In the genomic region with DNA sequence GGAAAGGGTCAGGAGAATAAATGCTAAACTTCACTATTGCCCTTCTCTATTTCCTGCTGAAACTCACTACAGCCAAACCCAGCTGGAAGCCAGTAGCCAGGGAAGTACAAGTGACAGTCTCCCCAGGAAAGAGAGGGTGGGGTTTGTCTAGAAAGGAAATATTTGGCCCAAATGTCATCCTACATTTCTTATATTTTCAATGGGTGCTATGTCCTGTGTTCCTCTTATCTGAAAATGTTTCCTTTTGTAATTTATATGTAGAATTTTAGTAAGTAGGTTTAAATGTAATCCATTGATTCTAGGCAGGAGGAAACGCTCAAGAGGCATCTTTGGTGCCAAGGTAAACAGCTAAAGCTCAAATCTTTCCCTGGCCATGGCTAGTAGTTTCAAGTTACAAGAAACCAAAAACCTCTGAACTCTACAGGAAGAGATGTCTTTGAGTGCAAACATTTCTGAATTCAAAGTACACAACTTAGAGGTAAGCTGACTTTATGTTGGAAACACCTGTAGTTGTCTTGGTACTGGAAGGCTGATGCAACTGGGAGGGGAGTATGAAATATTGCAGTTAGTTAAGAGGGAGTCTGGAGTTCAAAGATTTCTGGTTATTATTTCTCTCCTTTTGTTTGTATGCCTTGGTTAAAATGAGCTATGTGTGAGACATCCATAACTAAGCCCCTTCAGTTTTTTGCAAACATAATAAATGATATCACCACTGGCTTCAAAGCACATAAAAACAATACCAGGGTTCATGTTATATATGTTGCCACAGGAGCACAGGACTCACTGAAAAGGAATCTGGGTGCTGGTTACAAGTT, we compare ENCODE assay signal across 1 cellular context.
A peak's percentile ranks its signal among the peaks of the same experiment; 100 is the strongest.
TF ChIP-seq lines count a peak whose summit lies in the region.

No MANE protein-coding gene starts in this region.

TF ChIP-seq in HepG2, 621 proteins besides CTCF, POLR2A, EP300 and RAD21 (continued from another document and continues in another):
- TF ChIP-seq ZNF792 (CRISPR knock-in tag; IDR thresholded peaks at IDR 0.05), result 0 out of 2 replicates have a peak, but pooled peaks have one; percentile 42
- no peak for TF ChIP-seq ZNF44 (CRISPR knock-in tag; IDR thresholded peaks at IDR 0.05)
- no peak for TF ChIP-seq ZNF326 (CRISPR knock-in tag; IDR thresholded peaks at IDR 0.05; ENCODE audit: borderline replicate concordance)
- TF ChIP-seq, protein P1, sequence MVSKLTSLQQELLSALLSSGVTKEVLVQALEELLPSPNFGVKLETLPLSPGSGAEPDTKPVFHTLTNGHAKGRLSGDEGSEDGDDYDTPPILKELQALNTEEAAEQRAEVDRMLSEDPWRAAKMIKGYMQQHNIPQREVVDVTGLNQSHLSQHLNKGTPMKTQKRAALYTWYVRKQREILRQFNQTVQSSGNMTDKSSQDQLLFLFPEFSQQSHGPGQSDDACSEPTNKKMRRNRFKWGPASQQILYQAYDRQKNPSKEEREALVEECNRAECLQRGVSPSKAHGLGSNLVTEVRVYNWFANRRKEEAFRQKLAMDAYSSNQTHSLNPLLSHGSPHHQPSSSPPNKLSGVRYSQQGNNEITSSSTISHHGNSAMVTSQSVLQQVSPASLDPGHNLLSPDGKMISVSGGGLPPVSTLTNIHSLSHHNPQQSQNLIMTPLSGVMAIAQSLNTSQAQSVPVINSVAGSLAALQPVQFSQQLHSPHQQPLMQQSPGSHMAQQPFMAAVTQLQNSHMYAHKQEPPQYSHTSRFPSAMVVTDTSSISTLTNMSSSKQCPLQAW (CRISPR knock-in tag; IDR thresholded peaks at IDR 0.05), result no peak
- TF ChIP-seq ZNF484 (CRISPR knock-in tag; IDR thresholded peaks at IDR 0.05; ENCODE audit: borderline replicate concordance, low read depth), result no peak
- no peak for TF ChIP-seq ZNF333 (CRISPR knock-in tag; IDR thresholded peaks at IDR 0.05; ENCODE audit: borderline replicate concordance)
- no peak for TF ChIP-seq ZMYM3 (CRISPR knock-in tag; IDR thresholded peaks at IDR 0.05)
- TF ChIP-seq ZNF441 (CRISPR knock-in tag; IDR thresholded peaks at IDR 0.05; ENCODE audit: borderline replicate concordance), result 0 out of 2 replicates have a peak, but pooled peaks have one; percentile 20
- peak; percentile 48 for TF ChIP-seq ASH2L (IDR thresholded peaks at IDR 0.05; ENCODE audit: insufficient read length, low read depth, low read length)
- TF ChIP-seq NR2C2 (CRISPR knock-in tag; IDR thresholded peaks at IDR 0.05; ENCODE audit: borderline replicate concordance), result no peak
- TF ChIP-seq KLF16 (CRISPR knock-in tag; IDR thresholded peaks at IDR 0.05), result peak in 1 of 2 experiments; percentile 34; a peak in 1 of 4 replicates
- TF ChIP-seq, protein P2, sequence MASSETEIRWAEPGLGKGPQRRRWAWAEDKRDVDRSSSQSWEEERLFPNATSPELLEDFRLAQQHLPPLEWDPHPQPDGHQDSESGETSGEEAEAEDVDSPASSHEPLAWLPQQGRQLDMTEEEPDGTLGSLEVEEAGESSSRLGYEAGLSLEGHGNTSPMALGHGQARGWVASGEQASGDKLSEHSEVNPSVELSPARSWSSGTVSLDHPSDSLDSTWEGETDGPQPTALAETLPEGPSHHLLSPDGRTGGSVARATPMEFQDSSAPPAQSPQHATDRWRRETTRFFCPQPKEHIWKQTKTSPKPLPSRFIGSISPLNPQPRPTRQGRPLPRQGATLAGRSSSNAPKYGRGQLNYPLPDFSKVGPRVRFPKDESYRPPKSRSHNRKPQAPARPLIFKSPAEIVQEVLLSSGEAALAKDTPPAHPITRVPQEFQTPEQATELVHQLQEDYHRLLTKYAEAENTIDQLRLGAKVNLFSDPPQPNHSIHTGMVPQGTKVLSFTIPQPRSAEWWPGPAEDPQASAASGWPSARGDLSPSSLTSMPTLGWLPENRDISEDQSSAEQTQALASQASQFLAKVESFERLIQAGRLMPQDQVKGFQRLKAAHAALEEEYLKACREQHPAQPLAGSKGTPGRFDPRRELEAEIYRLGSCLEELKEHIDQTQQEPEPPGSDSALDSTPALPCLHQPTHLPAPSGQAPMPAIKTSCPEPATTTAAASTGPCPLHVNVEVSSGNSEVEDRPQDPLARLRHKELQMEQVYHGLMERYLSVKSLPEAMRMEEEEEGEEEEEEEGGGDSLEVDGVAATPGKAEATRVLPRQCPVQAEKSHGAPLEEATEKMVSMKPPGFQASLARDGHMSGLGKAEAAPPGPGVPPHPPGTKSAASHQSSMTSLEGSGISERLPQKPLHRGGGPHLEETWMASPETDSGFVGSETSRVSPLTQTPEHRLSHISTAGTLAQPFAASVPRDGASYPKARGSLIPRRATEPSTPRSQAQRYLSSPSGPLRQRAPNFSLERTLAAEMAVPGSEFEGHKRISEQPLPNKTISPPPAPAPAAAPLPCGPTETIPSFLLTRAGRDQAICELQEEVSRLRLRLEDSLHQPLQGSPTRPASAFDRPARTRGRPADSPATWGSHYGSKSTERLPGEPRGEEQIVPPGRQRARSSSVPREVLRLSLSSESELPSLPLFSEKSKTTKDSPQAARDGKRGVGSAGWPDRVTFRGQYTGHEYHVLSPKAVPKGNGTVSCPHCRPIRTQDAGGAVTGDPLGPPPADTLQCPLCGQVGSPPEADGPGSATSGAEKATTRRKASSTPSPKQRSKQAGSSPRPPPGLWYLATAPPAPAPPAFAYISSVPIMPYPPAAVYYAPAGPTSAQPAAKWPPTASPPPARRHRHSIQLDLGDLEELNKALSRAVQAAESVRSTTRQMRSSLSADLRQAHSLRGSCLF (CRISPR knock-in tag; IDR thresholded peaks at IDR 0.05; ENCODE audit: borderline replicate concordance), result no peak
- TF ChIP-seq CBX2 (IDR thresholded peaks at IDR 0.05; ENCODE audit: low read depth, low read length), result no peak
- no peak for TF ChIP-seq CBX2 (CRISPR knock-in tag; IDR thresholded peaks at IDR 0.05; ENCODE audit: low read depth)
- TF ChIP-seq, protein P3, sequence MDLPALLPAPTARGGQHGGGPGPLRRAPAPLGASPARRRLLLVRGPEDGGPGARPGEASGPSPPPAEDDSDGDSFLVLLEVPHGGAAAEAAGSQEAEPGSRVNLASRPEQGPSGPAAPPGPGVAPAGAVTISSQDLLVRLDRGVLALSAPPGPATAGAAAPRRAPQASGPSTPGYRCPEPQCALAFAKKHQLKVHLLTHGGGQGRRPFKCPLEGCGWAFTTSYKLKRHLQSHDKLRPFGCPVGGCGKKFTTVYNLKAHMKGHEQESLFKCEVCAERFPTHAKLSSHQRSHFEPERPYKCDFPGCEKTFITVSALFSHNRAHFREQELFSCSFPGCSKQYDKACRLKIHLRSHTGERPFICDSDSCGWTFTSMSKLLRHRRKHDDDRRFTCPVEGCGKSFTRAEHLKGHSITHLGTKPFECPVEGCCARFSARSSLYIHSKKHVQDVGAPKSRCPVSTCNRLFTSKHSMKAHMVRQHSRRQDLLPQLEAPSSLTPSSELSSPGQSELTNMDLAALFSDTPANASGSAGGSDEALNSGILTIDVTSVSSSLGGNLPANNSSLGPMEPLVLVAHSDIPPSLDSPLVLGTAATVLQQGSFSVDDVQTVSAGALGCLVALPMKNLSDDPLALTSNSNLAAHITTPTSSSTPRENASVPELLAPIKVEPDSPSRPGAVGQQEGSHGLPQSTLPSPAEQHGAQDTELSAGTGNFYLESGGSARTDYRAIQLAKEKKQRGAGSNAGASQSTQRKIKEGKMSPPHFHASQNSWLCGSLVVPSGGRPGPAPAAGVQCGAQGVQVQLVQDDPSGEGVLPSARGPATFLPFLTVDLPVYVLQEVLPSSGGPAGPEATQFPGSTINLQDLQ (CRISPR knock-in tag; IDR thresholded peaks at IDR 0.05), result no peak
- TF ChIP-seq, protein P4, sequence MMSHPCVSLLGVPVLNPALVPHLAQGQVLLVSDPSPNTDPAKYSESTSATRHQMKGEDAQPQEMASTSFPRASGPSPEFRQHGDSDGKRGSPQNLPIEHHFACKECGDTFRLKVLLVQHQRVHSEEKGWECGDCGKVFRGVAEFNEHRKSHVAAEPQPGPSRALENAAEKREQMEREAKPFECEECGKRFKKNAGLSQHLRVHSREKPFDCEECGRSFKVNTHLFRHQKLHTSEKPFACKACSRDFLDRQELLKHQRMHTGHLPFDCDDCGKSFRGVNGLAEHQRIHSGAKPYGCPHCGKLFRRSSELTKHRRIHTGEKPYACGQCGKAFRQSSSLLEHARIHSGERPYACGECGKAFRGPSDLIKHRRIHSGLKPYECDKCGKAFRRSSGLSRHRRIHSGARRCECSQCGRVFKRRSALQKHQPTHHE (CRISPR knock-in tag; IDR thresholded peaks at IDR 0.05; ENCODE audit: borderline replicate concordance), result no peak
- TF ChIP-seq, protein P5, sequence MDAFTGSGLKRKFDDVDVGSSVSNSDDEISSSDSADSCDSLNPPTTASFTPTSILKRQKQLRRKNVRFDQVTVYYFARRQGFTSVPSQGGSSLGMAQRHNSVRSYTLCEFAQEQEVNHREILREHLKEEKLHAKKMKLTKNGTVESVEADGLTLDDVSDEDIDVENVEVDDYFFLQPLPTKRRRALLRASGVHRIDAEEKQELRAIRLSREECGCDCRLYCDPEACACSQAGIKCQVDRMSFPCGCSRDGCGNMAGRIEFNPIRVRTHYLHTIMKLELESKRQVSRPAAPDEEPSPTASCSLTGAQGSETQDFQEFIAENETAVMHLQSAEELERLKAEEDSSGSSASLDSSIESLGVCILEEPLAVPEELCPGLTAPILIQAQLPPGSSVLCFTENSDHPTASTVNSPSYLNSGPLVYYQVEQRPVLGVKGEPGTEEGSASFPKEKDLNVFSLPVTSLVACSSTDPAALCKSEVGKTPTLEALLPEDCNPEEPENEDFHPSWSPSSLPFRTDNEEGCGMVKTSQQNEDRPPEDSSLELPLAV (CRISPR knock-in tag; conservative IDR thresholded peaks at IDR 0.05; ENCODE audit: low read depth), result no peak
- TF ChIP-seq, protein P6, sequence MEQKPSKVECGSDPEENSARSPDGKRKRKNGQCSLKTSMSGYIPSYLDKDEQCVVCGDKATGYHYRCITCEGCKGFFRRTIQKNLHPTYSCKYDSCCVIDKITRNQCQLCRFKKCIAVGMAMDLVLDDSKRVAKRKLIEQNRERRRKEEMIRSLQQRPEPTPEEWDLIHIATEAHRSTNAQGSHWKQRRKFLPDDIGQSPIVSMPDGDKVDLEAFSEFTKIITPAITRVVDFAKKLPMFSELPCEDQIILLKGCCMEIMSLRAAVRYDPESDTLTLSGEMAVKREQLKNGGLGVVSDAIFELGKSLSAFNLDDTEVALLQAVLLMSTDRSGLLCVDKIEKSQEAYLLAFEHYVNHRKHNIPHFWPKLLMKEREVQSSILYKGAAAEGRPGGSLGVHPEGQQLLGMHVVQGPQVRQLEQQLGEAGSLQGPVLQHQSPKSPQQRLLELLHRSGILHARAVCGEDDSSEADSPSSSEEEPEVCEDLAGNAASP (CRISPR knock-in tag; IDR thresholded peaks at IDR 0.05; ENCODE audit: borderline replicate concordance), result no peak
- 0 out of 2 replicates have a peak, but pooled peaks have one; percentile 43 for TF ChIP-seq HOXA5 (CRISPR knock-in tag; IDR thresholded peaks at IDR 0.05)
- TF ChIP-seq ZNF746 (CRISPR knock-in tag; IDR thresholded peaks at IDR 0.05), result no peak
- no peak for TF ChIP-seq ZNF33A (CRISPR knock-in tag; IDR thresholded peaks at IDR 0.05; ENCODE audit: borderline replicate concordance)
- peak; percentile 43; the same call in 1 of the 2 replicates for TF ChIP-seq YEATS4 (CRISPR knock-in tag; IDR thresholded peaks at IDR 0.05; ENCODE audit: borderline replicate concordance)
- TF ChIP-seq SIX1 (CRISPR knock-in tag; IDR thresholded peaks at IDR 0.05; ENCODE audit: borderline replicate concordance), result peak; percentile 99
- TF ChIP-seq ZNF296 (CRISPR knock-in tag; conservative IDR thresholded peaks at IDR 0.05), result no peak
- peak; percentile 51 for TF ChIP-seq HDAC1 (CRISPR knock-in tag; IDR thresholded peaks at IDR 0.05)
- TF ChIP-seq ZNF432 (CRISPR knock-in tag; IDR thresholded peaks at IDR 0.05; ENCODE audit: borderline replicate concordance), result no peak
- TF ChIP-seq, protein P7, sequence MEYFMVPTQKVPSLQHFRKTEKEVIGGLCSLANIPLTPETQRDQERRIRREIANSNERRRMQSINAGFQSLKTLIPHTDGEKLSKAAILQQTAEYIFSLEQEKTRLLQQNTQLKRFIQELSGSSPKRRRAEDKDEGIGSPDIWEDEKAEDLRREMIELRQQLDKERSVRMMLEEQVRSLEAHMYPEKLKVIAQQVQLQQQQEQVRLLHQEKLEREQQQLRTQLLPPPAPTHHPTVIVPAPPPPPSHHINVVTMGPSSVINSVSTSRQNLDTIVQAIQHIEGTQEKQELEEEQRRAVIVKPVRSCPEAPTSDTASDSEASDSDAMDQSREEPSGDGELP (IDR thresholded peaks at IDR 0.05; ENCODE audit: borderline replicate concordance, low read depth), result peak; percentile 15; the same call in 1 of the 2 replicates
- TF ChIP-seq ZBTB7B (CRISPR knock-in tag; IDR thresholded peaks at IDR 0.05), result 0 out of 2 replicates have a peak, but pooled peaks have one; percentile 44
- TF ChIP-seq, protein P8, sequence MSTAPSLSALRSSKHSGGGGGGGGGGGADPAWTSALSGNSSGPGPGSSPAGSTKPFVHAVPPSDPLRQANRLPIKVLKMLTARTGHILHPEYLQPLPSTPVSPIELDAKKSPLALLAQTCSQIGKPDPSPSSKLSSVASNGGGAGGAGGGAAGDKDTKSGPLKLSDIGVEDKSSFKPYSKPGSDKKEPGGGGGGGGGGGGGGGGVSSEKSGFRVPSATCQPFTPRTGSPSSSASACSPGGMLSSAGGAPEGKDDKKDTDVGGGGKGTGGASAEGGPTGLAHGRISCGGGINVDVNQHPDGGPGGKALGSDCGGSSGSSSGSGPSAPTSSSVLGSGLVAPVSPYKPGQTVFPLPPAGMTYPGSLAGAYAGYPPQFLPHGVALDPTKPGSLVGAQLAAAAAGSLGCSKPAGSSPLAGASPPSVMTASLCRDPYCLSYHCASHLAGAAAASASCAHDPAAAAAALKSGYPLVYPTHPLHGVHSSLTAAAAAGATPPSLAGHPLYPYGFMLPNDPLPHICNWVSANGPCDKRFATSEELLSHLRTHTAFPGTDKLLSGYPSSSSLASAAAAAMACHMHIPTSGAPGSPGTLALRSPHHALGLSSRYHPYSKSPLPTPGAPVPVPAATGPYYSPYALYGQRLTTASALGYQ (CRISPR knock-in tag; IDR thresholded peaks at IDR 0.05), result peak; percentile 60
- peak; percentile 88 for TF ChIP-seq ZNF317 (CRISPR knock-in tag; IDR thresholded peaks at IDR 0.05)
- peak; percentile 74 for TF ChIP-seq ZNF644 (CRISPR knock-in tag; IDR thresholded peaks at IDR 0.05; ENCODE audit: low read depth)
- no peak for TF ChIP-seq TCF7L2 (IDR thresholded peaks at IDR 0.05; ENCODE audit: low read depth, low read length)
- TF ChIP-seq MLLT10 (CRISPR knock-in tag; IDR thresholded peaks at IDR 0.05), result no peak
- TF ChIP-seq ZNF614 (CRISPR knock-in tag; IDR thresholded peaks at IDR 0.05; ENCODE audit: borderline replicate concordance), result peak; percentile 24; the same call in 1 of the 2 replicates
- peak; percentile 91 for TF ChIP-seq ZMYM4 (CRISPR knock-in tag; IDR thresholded peaks at IDR 0.05)
- TF ChIP-seq, protein P9, sequence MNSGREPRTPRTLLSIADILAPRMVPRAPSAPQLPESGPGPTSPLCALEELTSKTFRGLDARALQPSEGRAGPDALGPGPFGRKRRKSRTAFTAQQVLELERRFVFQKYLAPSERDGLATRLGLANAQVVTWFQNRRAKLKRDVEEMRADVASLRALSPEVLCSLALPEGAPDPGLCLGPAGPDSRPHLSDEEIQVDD (CRISPR knock-in tag; IDR thresholded peaks at IDR 0.05; ENCODE audit: borderline replicate concordance), result no peak
- TF ChIP-seq NR2F1 (CRISPR knock-in tag; IDR thresholded peaks at IDR 0.05), result 0 out of 4 replicates have a peak, but pooled peaks of 1 of the 2 experiments have one; percentile 23
- TF ChIP-seq, protein P10, sequence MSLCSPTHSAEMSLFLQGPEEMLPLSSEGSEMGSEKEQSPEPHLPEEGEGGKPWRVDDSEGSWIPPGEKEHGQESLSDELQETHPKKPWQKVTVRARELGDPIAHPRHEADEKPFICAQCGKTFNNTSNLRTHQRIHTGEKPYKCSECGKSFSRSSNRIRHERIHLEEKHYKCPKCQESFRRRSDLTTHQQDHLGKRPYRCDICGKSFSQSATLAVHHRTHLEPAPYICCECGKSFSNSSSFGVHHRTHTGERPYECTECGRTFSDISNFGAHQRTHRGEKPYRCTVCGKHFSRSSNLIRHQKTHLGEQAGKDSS (CRISPR knock-in tag; IDR thresholded peaks at IDR 0.05; ENCODE audit: borderline replicate concordance, low read depth), result no peak
